Comparison of ENCODE assay signal across 22 cellular contexts in the genomic region with DNA sequence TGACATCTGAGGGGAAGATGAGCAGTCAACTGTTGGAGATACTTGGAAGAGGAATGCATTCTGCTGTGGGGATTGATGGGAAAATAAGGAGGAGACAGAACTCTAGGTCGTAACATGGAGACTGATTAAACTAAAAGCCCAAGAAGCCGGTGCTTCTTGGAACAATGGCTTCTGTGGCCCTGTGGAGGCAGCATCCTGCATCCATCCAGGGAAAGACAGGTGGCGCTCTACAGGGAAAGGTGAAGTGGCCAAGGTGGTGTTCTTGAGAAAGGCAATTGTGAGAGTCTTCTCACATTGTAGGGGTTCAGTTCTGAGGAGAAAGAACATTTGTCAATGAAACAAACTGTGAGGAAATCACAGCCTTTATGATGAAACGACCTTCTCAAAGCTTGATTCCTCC. TPM values are rescaled to one million over a fixed set of nuclear protein-coding genes. Genes with fewer than 3 reads are reported as not detected.
DNase-seq lines count a peak whose midpoint lies in the region; ATAC-seq and TF ChIP-seq lines count a peak whose summit lies in the region.
"Had no signal": no experiment of that assay in that cellular context is flagged by ENCODE, and none has a peak within 500 bp of the region (broad histone marks: within the 10 kb centered on the region; RNA-seq: fewer than 3 reads in every experiment).

No MANE protein-coding gene starts in this region.

- no peak overlapping the region for H3K4me3 Mint-ChIP-seq in WTC11
- H3K4me3 Mint-ChIP-seq: IgD-negative memory B cell, nephron progenitor cell had no signal

- intact Hi-C loops in HCT116 (cut with micrococcal nuclease): no loop called here

- RAD21 ChIA-PET in HCT116 (lab: Charles Lee; ENCODE audit: low non-redundant PET in 1 of 2, low total read pairs in 2 of 2, uncharacterized antibody in 2 of 2, unreplicated experiment in 2 of 2): no interaction called here

- H3K9me2 ChIP-seq in HCT116 (ENCODE audit: insufficient read depth): no peaks in the 10 kb centered on the region

- no peaks in the 10 kb centered on the region for H3K79me2 ChIP-seq in HCT116 (ENCODE audit: insufficient read depth, low read length)

- DNase-seq in ELF-1 (ENCODE audit: low read depth, low spot score) (peak; percentile 42), HCT116 (ENCODE audit: low read depth, low spot score) (no peak), WTC11 (ENCODE audit: low spot score) (peak; percentile 65), kidney epithelial cell (ENCODE audit: low read depth) (no peak), NCI-H1436 (lab: John Stamatoyannopoulos, UW) (no peak)
- DNase-seq: activated CD8-positive, alpha-beta memory T cell treated with anti-CD3 and anti-CD28 coated beads, Interleukin-2, amount 50 U/mL, for 48 hours; activated naive CD4-positive, alpha-beta T cell treated with Interleukin-2 at 50 U/mL for 16 hours; GM23248; mammary epithelial cell; NCI-H1048; NCI-H345; nephron progenitor cell; PC-9; right cardiac atrium; stimulated activated CD4-positive, alpha-beta T cell treated with anti-CD3 and anti-CD28 coated beads, Interleukin-2, amount 100 ng/mL, for 24 hours; SW 1271 had no signal

- H3K36me3 ChIP-seq in HCT116 (ENCODE audit: control insufficient read depth in 1 of 2, insufficient read depth in 2 of 2, low read length in 2 of 2): no peaks in the 10 kb centered on the region
- H3K36me3 ChIP-seq in kidney epithelial cell (ENCODE audit: control insufficient read depth, insufficient read depth, low read length): no peaks in the 10 kb centered on the region
- H3K36me3 ChIP-seq: suprapubic skin had no signal

- no peak for TF ChIP-seq POLR2A in HCT116 (IDR thresholded peaks at IDR 0.05; ENCODE audit: borderline replicate concordance, extremely low read depth, insufficient read depth, insufficient read length)

- no peaks in the 10 kb centered on the region for H4K20me1 ChIP-seq in HCT116 (ENCODE audit: insufficient read depth)

- no peak overlapping the region for H3K27ac ChIP-seq in HCT116 (ENCODE audit: low read depth, low read length)
- H3K27ac ChIP-seq: GM23248, PC-9, suprapubic skin, VCaP had no signal

- no peak overlapping the region for H3K4me2 ChIP-seq in HCT116 (ENCODE audit: low read length)
- H3K4me2 ChIP-seq: PC-9 had no signal

- TF ChIP-seq CTCF in HCT116 (IDR thresholded peaks at IDR 0.05 in 2 of 3, conservative IDR thresholded peaks at IDR 0.05 in 1 of 3; ENCODE audit: borderline replicate concordance in 1 of 3, insufficient read depth in 1 of 3, low read depth in 2 of 3, low read length in 2 of 3): peak; percentile 34 to 69 (median 56); a peak in 5 of 6 replicates
- TF ChIP-seq CTCF in WTC11 (IDR thresholded peaks at IDR 0.05): peak; percentile 44; the same call in 1 of the 2 replicates
- TF ChIP-seq CTCF in kidney epithelial cell (IDR thresholded peaks at IDR 0.05; ENCODE audit: insufficient read depth, low read length, poor library complexity, severe bottlenecking): peak; percentile 8

- 0 out of 2 replicates have a peak, but pooled peaks cover 3% of the 10 kb centered on the region for H3K4me1 Mint-ChIP-seq in WTC11

- ATAC-seq in HCT116 (peak; percentile 77; the same call in 1 of the 2 replicates), WTC11 (peak; percentile 94), GM21786 (IDR thresholded peaks at IDR 0.05; ENCODE audit: unreplicated experiment) (no peak), HG02852 (IDR thresholded peaks at IDR 0.05; ENCODE audit: unreplicated experiment) (no peak), HG03039 (IDR thresholded peaks at IDR 0.05; ENCODE audit: unreplicated experiment) (no peak)
- ATAC-seq: right cardiac atrium had no signal

- CTCF ChIA-PET in HCT116 (lab: Charles Lee): interaction anchor here (0.8 to 1.1 kb wide), 2 partner anchors 9 to 18 kb away, joined by 3 read pairs; no protein-coding TSS in a partner anchor
- CTCF ChIA-PET in WTC11 (lab: Charles Lee): interaction anchor here (0.7 kb wide), 1 partner anchor 19 kb away, joined by 3 read pairs; no protein-coding TSS in a partner anchor

- H3K27ac Mint-ChIP-seq in WTC11: no peak overlapping the region
- H3K27ac Mint-ChIP-seq: IgD-negative memory B cell, nephron progenitor cell had no signal

- no peaks in the 10 kb centered on the region for H3K27me3 ChIP-seq in HCT116 (ENCODE audit: insufficient read depth, low read length)
- no peaks in the 10 kb centered on the region for H3K27me3 ChIP-seq in kidney epithelial cell (ENCODE audit: control insufficient read depth, insufficient read depth, low read length)
- H3K27me3 ChIP-seq: suprapubic skin had no signal

- H3K27me3 Mint-ChIP-seq in WTC11 (ENCODE audit: low read depth): no peaks in the 10 kb centered on the region
- H3K27me3 Mint-ChIP-seq: IgD-negative memory B cell had no signal

- POLR2A ChIA-PET in HCT116 (lab: Charles Lee): interaction anchor here (1.2 kb wide), 1 partner anchor 29 kb away, joined by 4 read pairs; no protein-coding TSS in a partner anchor
- POLR2A ChIA-PET in WTC11 (lab: Charles Lee): interaction anchor here (1.2 kb wide), 1 partner anchor 9 kb away, joined by 3 read pairs; no protein-coding TSS in a partner anchor

- no peaks in the 10 kb centered on the region for H3K9me3 ChIP-seq in HCT116 (ENCODE audit: control insufficient read depth in 1 of 2, insufficient read depth in 1 of 2, low read depth in 1 of 2, low read length in 2 of 2)
- H3K9me3 ChIP-seq: suprapubic skin had no signal

- no peaks in the 10 kb centered on the region for H3K36me3 Mint-ChIP-seq in WTC11

- peak; percentile 14; the same call in 1 of the 2 replicates for TF ChIP-seq RAD21 in HCT116 (IDR thresholded peaks at IDR 0.05; ENCODE audit: low read depth)

- peaks cover 6% of the 10 kb centered on the region for H3K9me3 Mint-ChIP-seq in WTC11
- H3K9me3 Mint-ChIP-seq: nephron progenitor cell had no signal

- H3K9ac ChIP-seq in HCT116 (ENCODE audit: low read length): no peak overlapping the region
- H3K9ac ChIP-seq: GM23248 had no signal

- H3K4me3 ChIP-seq in HCT116 (replicated peaks in 1 of 2; ENCODE audit: low read depth in 1 of 2, low read length in 2 of 2) (no peak overlapping the region), kidney epithelial cell (ENCODE audit: low read depth, low read length) (no peak overlapping the region)
- H3K4me3 ChIP-seq: GM23248, PC-9, suprapubic skin had no signal

- peak overlapping the region; percentile 30 for H2AFZ ChIP-seq in HCT116 (ENCODE audit: low read depth, low read length, poor library complexity, severe bottlenecking)
- H2AFZ ChIP-seq: GM23248, PC-9 had no signal

- BruUV-seq in HCT116 (replicated peaks; lab: Mats Ljungman, UMichigan): no TSS peak

- no peaks in the 10 kb centered on the region for H3K4me1 ChIP-seq in HCT116 (ENCODE audit: control insufficient read depth in 1 of 2, insufficient read depth in 2 of 2, low read length in 2 of 2)
- H3K4me1 ChIP-seq: suprapubic skin had no signal

TF ChIP-seq in HCT116, 20 proteins besides CTCF, POLR2A, EP300 and RAD21 (continues in another document):
- TF ChIP-seq EGR1 (IDR thresholded peaks at IDR 0.05; ENCODE audit: low read depth): no peak
- TF ChIP-seq, protein P1, sequence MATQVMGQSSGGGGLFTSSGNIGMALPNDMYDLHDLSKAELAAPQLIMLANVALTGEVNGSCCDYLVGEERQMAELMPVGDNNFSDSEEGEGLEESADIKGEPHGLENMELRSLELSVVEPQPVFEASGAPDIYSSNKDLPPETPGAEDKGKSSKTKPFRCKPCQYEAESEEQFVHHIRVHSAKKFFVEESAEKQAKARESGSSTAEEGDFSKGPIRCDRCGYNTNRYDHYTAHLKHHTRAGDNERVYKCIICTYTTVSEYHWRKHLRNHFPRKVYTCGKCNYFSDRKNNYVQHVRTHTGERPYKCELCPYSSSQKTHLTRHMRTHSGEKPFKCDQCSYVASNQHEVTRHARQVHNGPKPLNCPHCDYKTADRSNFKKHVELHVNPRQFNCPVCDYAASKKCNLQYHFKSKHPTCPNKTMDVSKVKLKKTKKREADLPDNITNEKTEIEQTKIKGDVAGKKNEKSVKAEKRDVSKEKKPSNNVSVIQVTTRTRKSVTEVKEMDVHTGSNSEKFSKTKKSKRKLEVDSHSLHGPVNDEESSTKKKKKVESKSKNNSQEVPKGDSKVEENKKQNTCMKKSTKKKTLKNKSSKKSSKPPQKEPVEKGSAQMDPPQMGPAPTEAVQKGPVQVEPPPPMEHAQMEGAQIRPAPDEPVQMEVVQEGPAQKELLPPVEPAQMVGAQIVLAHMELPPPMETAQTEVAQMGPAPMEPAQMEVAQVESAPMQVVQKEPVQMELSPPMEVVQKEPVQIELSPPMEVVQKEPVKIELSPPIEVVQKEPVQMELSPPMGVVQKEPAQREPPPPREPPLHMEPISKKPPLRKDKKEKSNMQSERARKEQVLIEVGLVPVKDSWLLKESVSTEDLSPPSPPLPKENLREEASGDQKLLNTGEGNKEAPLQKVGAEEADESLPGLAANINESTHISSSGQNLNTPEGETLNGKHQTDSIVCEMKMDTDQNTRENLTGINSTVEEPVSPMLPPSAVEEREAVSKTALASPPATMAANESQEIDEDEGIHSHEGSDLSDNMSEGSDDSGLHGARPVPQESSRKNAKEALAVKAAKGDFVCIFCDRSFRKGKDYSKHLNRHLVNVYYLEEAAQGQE (IDR thresholded peaks at IDR 0.05; ENCODE audit: low read depth): no peak

TF ChIP-seq in WTC11, 78 proteins besides CTCF, POLR2A, EP300 and RAD21 (continues in another document):
- TF ChIP-seq FOXK1 (CRISPR knock-in tag; IDR thresholded peaks at IDR 0.05) (no peak), FOXP4 (CRISPR knock-in tag; IDR thresholded peaks at IDR 0.05) (no peak), ATF1 (CRISPR knock-in tag; IDR thresholded peaks at IDR 0.05) (no peak)

RNA-seq across cellular contexts. Expression of gene ZFAND5, which starts 31.2 kb away (rescaled TPM):
- 128 TPM for total RNA-seq in HCT116 (2021; ENCODE audit: unreplicated experiment)
- 75.5 and 82.2 TPM in 2 replicates for polyA plus RNA-seq in HCT116 (2012)
- total RNA-seq in WTC11 (2021): 137 to 141 TPM (median 138 TPM) in 3 replicates
- 162 and 178 TPM in 2 replicates for total RNA-seq in kidney epithelial cell

Comparison
In these comparisons a context has a peak if more than half of its experiments do, and no peak if none do; other contexts are left out.
1. DNase-seq: peak in ELF-1 (single experiment) and WTC11 (single experiment); none in HCT116 (single experiment), kidney epithelial cell (single experiment) and NCI-H1436 (single experiment).
2. ATAC-seq: peak in HCT116 (single experiment) and WTC11 (single experiment); none in GM21786 (single experiment), HG02852 (single experiment) and HG03039 (single experiment).
3. Peak in every context shown above with its lines, with median percentiles within 50 percentile points of each other: CTCF ChIP-seq.